8 cellular contexts compared by ENCODE assay signal in the genomic region with DNA sequence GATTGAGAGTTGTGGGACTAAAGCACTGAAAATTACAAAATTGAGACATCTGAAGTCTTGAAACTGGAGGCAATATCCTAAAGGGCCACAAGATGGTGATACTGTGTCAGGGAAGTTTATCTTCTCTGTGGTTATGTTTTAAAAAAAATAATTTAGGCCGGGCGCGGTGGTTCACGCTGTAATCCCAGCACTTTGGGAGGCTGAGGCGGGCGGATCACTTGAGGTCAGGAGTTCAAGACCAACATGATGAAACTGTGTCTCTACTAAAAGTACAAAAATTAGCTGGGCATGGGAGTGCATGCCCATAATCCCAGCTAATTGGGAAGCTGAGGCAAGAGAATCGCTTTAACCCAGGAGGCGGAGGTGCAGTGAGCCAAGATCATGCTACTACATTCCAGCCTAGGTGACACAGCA. TPM values are rescaled to one million over a fixed set of nuclear protein-coding genes. Genes with fewer than 3 reads are reported as not detected.
DNase-seq lines count a peak whose midpoint lies in the region; ATAC-seq, FAIRE-seq and TF ChIP-seq lines count a peak whose summit lies in the region.

No MANE protein-coding gene starts in this region.

- 33 to 42% (median 39%) methylated on average over 8 of the region's 8 CpGs for WGBS in heart left ventricle, 4 donors

- peak overlapping the region; percentile 18 for H3K27ac Mint-ChIP-seq in activated T-helper 1 cell treated with anti-CD3 and anti-CD28 coated beads, Interleukin-12 subunit alpha, Interleukin-12 subunit beta, Interleukin-2, Interleukin-4 antibody, amounts not matched to agents 30 ng/mL and 10 ng/mL and 1 ng/mL, durations not matched to agents 14 hours and 24 hours and 36 hours

- H3K4me1 ChIP-seq in BE2C (no peaks in the 10 kb centered on the region), heart left ventricle (peaks cover 0 to 10% (median 0%) of the 10 kb centered on the region in 12 donors)

- peaks cover 15% of the 10 kb centered on the region for H3K4me1 Mint-ChIP-seq in activated T-helper 1 cell treated with anti-CD3 and anti-CD28 coated beads, Interleukin-12 subunit alpha, Interleukin-12 subunit beta, Interleukin-2, Interleukin-4 antibody, amounts not matched to agents 30 ng/mL and 10 ng/mL and 1 ng/mL, durations not matched to agents 14 hours and 24 hours and 36 hours (ENCODE audit: low read depth)

- H3K9me3 ChIP-seq in BE2C (no peaks in the 10 kb centered on the region), heart left ventricle (no peaks in the 10 kb centered on the region)

- FAIRE-seq in GM18507 (lab: Jason Lieb, UNC) = peak; percentile 74

- no peak for TF ChIP-seq POLR2A in heart left ventricle (IDR thresholded peaks at IDR 0.05)

- intact Hi-C loops in activated T-helper 1 cell treated with anti-CD3 and anti-CD28 coated beads, Interleukin-12 subunit alpha, Interleukin-12 subunit beta, Interleukin-2, Interleukin-4 antibody, amounts not matched to agents 30 ng/mL and 10 ng/mL and 1 ng/mL, durations not matched to agents 14 hours and 24 hours and 36 hours (cut with micrococcal nuclease) = loop anchor here (1.0 to 10.0 kb wide), 8 partner anchors 18 to 1066 kb away; partner anchors contain the start of genes NIT2 and TMEM45A
- intact Hi-C loops in heart left ventricle (cut with DNase I) = loop anchor here in 9 of 10 donors (2.0 to 10.0 kb wide), 4 partner anchors 271 to 278 kb away; no protein-coding TSS in a partner anchor

- H3K9me3 Mint-ChIP-seq in activated T-helper 1 cell treated with anti-CD3 and anti-CD28 coated beads, Interleukin-12 subunit alpha, Interleukin-12 subunit beta, Interleukin-2, Interleukin-4 antibody, amounts not matched to agents 30 ng/mL and 10 ng/mL and 1 ng/mL, durations not matched to agents 14 hours and 24 hours and 36 hours = no peaks in the 10 kb centered on the region

- DNase-seq in BE2C (peak; percentile 50), GM18507 (ENCODE audit: extremely low spot score, insufficient read length, low read depth) (no peak), NCI-H460 (ENCODE audit: extremely low read depth, low read depth) (peak; percentile 38), heart left ventricle (peak in 1 of 5 donors; percentile 17), pulmonary artery endothelial cell (ENCODE audit: low read depth, low spot score) (peak; percentile 10)
- peak; percentile 28 for DNase-seq in activated T-helper 1 cell treated with anti-CD3 and anti-CD28 coated beads, Interleukin-12 subunit alpha, Interleukin-12 subunit beta, Interleukin-2, Interleukin-4 antibody, amounts not matched to agents 30 ng/mL and 10 ng/mL and 1 ng/mL, durations not matched to agents 14 hours and 24 hours and 36 hours (ENCODE audit: low spot score)

- peaks cover 10% of the 10 kb centered on the region for H3K36me3 Mint-ChIP-seq in activated T-helper 1 cell treated with anti-CD3 and anti-CD28 coated beads, Interleukin-12 subunit alpha, Interleukin-12 subunit beta, Interleukin-2, Interleukin-4 antibody, amounts not matched to agents 30 ng/mL and 10 ng/mL and 1 ng/mL, durations not matched to agents 14 hours and 24 hours and 36 hours (ENCODE audit: low read depth)

- TF ChIP-seq CTCF in BE2C (IDR thresholded peaks at IDR 0.05; ENCODE audit: low read depth, low read length) (peak; percentile 78), heart left ventricle (IDR thresholded peaks at IDR 0.05) (peak; percentile 47 to 76 (median 62))

- no peak overlapping the region for H3K27ac ChIP-seq in heart left ventricle

- H3K4me3 Mint-ChIP-seq in activated T-helper 1 cell treated with anti-CD3 and anti-CD28 coated beads, Interleukin-12 subunit alpha, Interleukin-12 subunit beta, Interleukin-2, Interleukin-4 antibody, amounts not matched to agents 30 ng/mL and 10 ng/mL and 1 ng/mL, durations not matched to agents 14 hours and 24 hours and 36 hours = no peak overlapping the region

- ATAC-seq in HG03066 (IDR thresholded peaks at IDR 0.05; ENCODE audit: low read depth, unreplicated experiment) = peak; percentile 83
- peak; percentile 47 to 86 (median 68) for ATAC-seq in heart left ventricle
- no peak for ATAC-seq in HG03520 (IDR thresholded peaks at IDR 0.05; ENCODE audit: unreplicated experiment)

- H3K36me3 ChIP-seq in BE2C = peaks cover 4% of the 10 kb centered on the region; the same call in 1 of the 2 replicates
- peaks cover 3 to 89% (median 56%) of the 10 kb centered on the region in 9 donors for H3K36me3 ChIP-seq in heart left ventricle

- H3K4me3 ChIP-seq in BE2C (ENCODE audit: low read depth, low read length) = no peak overlapping the region
- H3K4me3 ChIP-seq in heart left ventricle = no peak overlapping the region

- no peaks in the 10 kb centered on the region for H3K27me3 Mint-ChIP-seq in activated T-helper 1 cell treated with anti-CD3 and anti-CD28 coated beads, Interleukin-12 subunit alpha, Interleukin-12 subunit beta, Interleukin-2, Interleukin-4 antibody, amounts not matched to agents 30 ng/mL and 10 ng/mL and 1 ng/mL, durations not matched to agents 14 hours and 24 hours and 36 hours (ENCODE audit: insufficient read depth)

- no peaks in the 10 kb centered on the region for H3K27me3 ChIP-seq in BE2C
- H3K27me3 ChIP-seq in heart left ventricle = no peaks in the 10 kb centered on the region

RNA-seq across cellular contexts. Expression of gene NIT2, which starts 17.9 kb away (rescaled TPM):
- polyA plus RNA-seq in BE2C (2012; ENCODE audit: insufficient read depth, insufficient read length, low read depth) = 7.9 TPM
- 59.5 and 61.9 TPM in 2 replicates for total RNA-seq in NCI-H460 (2014; rRNA removed; shearing (Covaris generic))
- polyA plus RNA-seq in NCI-H460 (2014; cell fraction: nucleus; rRNA removed) = 97.1 and 115 TPM in 2 replicates
- total RNA-seq in activated T-helper 1 cell treated with anti-CD3 and anti-CD28 coated beads, Interleukin-12 subunit alpha, Interleukin-12 subunit beta, Interleukin-2, Interleukin-4 antibody, amounts not matched to agents 30 ng/mL and 10 ng/mL and 1 ng/mL, durations not matched to agents 14 hours and 24 hours and 36 hours = 65.9 and 69.5 TPM in 2 replicates
- total RNA-seq in heart left ventricle = 10 to 100 TPM; 11.6 to 50.9 (median 43.9) TPM
- 10 to 100 TPM; 12.3 to 19.7 TPM for polyA plus RNA-seq in heart left ventricle
- total RNA-seq in pulmonary artery endothelial cell = 15.0 and 20.4 TPM in 2 replicates

RNA-seq across cellular contexts. Expression of gene TBC1D23, which starts 55.9 kb away (rescaled TPM):
- polyA plus RNA-seq in BE2C (2012; ENCODE audit: insufficient read depth, insufficient read length, low read depth) = 13.5 TPM
- total RNA-seq in NCI-H460 (2014; rRNA removed; shearing (Covaris generic)) = 19.2 and 20.3 TPM in 2 replicates
- 27.8 and 32.5 TPM in 2 replicates for polyA plus RNA-seq in NCI-H460 (2014; cell fraction: nucleus; rRNA removed)
- total RNA-seq in activated T-helper 1 cell treated with anti-CD3 and anti-CD28 coated beads, Interleukin-12 subunit alpha, Interleukin-12 subunit beta, Interleukin-2, Interleukin-4 antibody, amounts not matched to agents 30 ng/mL and 10 ng/mL and 1 ng/mL, durations not matched to agents 14 hours and 24 hours and 36 hours = 18.3 and 19.0 TPM in 2 replicates
- total RNA-seq in heart left ventricle = 10 to 100 TPM; 17.7 to 38.3 (median 32.9) TPM
- polyA plus RNA-seq in heart left ventricle = 10 to 100 TPM; 13.6 to 41.7 TPM
- total RNA-seq in pulmonary artery endothelial cell = 39.8 and 40.7 TPM in 2 replicates
